1 cellular context compared by ENCODE assay signal in the genomic region with DNA sequence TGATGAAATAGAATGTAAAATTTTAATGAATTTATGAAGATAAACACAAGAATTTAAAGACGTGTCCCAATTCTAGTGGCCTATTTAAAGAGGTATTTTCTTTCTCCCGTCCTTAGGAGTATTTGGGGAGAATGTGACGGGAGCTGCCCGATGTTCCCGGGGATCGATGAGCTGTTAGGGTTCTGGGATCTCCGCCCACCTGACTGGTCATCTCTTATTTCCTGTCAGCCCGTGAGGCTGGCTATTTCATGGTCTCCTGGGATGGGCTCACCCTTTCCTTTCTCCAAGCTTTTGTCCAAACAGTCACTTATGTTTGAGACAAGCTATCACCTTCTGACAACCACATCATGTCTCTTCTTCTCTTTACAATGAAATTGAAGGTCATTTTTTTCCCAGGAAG.
TF ChIP-seq lines count a peak whose summit lies in the region.

No MANE protein-coding gene starts in this region.

TF ChIP-seq in GM23338, 12 proteins besides CTCF, POLR2A, EP300 and RAD21:
- TF ChIP-seq, protein P1, sequence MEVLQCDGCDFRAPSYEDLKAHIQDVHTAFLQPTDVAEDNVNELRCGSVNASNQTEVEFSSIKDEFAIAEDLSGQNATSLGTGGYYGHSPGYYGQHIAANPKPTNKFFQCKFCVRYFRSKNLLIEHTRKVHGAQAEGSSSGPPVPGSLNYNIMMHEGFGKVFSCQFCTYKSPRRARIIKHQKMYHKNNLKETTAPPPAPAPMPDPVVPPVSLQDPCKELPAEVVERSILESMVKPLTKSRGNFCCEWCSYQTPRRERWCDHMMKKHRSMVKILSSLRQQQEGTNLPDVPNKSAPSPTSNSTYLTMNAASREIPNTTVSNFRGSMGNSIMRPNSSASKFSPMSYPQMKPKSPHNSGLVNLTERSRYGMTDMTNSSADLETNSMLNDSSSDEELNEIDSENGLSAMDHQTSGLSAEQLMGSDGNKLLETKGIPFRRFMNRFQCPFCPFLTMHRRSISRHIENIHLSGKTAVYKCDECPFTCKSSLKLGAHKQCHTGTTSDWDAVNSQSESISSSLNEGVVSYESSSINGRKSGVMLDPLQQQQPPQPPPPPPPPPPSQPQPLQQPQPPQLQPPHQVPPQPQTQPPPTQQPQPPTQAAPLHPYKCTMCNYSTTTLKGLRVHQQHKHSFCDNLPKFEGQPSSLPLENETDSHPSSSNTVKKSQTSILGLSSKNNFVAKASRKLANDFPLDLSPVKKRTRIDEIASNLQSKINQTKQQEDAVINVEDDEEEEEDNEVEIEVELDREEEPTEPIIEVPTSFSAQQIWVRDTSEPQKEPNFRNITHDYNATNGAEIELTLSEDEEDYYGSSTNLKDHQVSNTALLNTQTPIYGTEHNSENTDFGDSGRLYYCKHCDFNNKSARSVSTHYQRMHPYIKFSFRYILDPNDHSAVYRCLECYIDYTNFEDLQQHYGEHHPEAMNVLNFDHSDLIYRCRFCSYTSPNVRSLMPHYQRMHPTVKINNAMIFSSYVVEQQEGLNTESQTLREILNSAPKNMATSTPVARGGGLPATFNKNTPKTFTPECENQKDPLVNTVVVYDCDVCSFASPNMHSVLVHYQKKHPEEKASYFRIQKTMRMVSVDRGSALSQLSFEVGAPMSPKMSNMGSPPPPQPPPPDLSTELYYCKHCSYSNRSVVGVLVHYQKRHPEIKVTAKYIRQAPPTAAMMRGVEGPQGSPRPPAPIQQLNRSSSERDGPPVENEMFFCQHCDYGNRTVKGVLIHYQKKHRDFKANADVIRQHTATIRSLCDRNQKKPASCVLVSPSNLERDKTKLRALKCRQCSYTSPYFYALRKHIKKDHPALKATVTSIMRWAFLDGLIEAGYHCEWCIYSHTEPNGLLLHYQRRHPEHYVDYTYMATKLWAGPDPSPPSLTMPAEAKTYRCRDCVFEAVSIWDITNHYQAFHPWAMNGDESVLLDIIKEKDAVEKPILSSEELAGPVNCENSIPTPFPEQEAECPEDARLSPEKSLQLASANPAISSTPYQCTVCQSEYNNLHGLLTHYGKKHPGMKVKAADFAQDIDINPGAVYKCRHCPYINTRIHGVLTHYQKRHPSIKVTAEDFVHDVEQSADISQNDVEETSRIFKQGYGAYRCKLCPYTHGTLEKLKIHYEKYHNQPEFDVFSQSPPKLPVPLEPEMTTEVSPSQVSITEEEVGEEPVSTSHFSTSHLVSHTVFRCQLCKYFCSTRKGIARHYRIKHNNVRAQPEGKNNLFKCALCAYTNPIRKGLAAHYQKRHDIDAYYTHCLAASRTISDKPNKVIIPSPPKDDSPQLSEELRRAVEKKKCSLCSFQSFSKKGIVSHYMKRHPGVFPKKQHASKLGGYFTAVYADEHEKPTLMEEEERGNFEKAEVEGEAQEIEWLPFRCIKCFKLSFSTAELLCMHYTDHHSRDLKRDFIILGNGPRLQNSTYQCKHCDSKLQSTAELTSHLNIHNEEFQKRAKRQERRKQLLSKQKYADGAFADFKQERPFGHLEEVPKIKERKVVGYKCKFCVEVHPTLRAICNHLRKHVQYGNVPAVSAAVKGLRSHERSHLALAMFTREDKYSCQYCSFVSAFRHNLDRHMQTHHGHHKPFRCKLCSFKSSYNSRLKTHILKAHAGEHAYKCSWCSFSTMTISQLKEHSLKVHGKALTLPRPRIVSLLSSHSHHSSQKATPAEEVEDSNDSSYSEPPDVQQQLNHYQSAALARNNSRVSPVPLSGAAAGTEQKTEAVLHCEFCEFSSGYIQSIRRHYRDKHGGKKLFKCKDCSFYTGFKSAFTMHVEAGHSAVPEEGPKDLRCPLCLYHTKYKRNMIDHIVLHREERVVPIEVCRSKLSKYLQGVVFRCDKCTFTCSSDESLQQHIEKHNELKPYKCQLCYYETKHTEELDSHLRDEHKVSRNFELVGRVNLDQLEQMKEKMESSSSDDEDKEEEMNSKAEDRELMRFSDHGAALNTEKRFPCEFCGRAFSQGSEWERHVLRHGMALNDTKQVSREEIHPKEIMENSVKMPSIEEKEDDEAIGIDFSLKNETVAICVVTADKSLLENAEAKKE (CRISPR knock-in tag; IDR thresholded peaks at IDR 0.05) = no peak
- no peak for TF ChIP-seq CREB1 (CRISPR knock-in tag; IDR thresholded peaks at IDR 0.05; ENCODE audit: low read depth)
- no peak for TF ChIP-seq STAT1 (IDR thresholded peaks at IDR 0.05; ENCODE audit: unreplicated experiment)
- no peak for TF ChIP-seq ZNF114 (CRISPR knock-in tag; IDR thresholded peaks at IDR 0.05)
- TF ChIP-seq EZH2 (IDR thresholded peaks at IDR 0.05; ENCODE audit: low read depth, unreplicated experiment) = no peak
- TF ChIP-seq JUNB (IDR thresholded peaks at IDR 0.05; ENCODE audit: unreplicated experiment) = no peak
- no peak for TF ChIP-seq EZH2phosphoT487 (IDR thresholded peaks at IDR 0.05; ENCODE audit: unreplicated experiment)
- TF ChIP-seq NANOG (IDR thresholded peaks at IDR 0.05; ENCODE audit: borderline replicate concordance) = no peak
- TF ChIP-seq, protein P2, sequence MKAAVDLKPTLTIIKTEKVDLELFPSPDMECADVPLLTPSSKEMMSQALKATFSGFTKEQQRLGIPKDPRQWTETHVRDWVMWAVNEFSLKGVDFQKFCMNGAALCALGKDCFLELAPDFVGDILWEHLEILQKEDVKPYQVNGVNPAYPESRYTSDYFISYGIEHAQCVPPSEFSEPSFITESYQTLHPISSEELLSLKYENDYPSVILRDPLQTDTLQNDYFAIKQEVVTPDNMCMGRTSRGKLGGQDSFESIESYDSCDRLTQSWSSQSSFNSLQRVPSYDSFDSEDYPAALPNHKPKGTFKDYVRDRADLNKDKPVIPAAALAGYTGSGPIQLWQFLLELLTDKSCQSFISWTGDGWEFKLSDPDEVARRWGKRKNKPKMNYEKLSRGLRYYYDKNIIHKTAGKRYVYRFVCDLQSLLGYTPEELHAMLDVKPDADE (IDR thresholded peaks at IDR 0.05) = no peak
- TF ChIP-seq POLR2AphosphoS5 (IDR thresholded peaks at IDR 0.05; ENCODE audit: low read depth) = no peak
- TF ChIP-seq ZNF331 (CRISPR knock-in tag; IDR thresholded peaks at IDR 0.05; ENCODE audit: low read depth) = no peak
- TF ChIP-seq, protein P3, sequence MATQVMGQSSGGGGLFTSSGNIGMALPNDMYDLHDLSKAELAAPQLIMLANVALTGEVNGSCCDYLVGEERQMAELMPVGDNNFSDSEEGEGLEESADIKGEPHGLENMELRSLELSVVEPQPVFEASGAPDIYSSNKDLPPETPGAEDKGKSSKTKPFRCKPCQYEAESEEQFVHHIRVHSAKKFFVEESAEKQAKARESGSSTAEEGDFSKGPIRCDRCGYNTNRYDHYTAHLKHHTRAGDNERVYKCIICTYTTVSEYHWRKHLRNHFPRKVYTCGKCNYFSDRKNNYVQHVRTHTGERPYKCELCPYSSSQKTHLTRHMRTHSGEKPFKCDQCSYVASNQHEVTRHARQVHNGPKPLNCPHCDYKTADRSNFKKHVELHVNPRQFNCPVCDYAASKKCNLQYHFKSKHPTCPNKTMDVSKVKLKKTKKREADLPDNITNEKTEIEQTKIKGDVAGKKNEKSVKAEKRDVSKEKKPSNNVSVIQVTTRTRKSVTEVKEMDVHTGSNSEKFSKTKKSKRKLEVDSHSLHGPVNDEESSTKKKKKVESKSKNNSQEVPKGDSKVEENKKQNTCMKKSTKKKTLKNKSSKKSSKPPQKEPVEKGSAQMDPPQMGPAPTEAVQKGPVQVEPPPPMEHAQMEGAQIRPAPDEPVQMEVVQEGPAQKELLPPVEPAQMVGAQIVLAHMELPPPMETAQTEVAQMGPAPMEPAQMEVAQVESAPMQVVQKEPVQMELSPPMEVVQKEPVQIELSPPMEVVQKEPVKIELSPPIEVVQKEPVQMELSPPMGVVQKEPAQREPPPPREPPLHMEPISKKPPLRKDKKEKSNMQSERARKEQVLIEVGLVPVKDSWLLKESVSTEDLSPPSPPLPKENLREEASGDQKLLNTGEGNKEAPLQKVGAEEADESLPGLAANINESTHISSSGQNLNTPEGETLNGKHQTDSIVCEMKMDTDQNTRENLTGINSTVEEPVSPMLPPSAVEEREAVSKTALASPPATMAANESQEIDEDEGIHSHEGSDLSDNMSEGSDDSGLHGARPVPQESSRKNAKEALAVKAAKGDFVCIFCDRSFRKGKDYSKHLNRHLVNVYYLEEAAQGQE (IDR thresholded peaks at IDR 0.05; ENCODE audit: unreplicated experiment) = no peak
